1 cellular context compared by ENCODE assay signal in the genomic region with DNA sequence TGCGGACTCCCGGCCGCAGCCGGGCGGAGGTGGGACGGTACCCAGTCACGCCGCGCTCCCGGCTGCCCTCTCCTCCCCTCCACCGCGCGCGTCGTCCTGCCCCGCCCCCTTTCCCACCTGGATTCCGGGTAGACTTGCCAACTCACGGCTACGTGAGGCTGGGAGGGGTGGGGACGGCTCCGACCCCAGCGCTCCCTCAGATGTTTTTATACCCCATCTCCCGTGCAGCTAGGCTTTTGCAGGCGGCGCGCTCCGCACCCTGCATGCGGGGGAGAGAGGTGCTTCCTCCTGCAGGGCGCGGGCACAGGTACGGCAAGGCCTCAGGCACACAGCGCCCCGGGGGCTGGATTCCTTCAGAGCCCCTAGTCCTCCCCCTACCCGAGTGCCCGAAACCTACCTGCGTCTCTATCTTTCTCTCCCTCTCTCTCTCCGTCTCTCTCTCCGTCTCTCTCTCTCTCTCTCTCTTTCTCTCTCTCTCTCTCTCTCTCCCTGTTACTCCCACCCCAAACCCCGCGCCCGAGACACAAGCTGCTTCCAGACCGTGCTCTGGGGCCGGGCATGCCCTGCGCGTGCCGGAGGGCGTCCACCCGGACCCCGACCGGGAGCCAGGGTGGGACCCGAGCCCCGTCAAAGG.
TF ChIP-seq lines count a peak whose summit lies in the region.

No MANE protein-coding gene starts in this region.

TF ChIP-seq in HepG2, 621 proteins besides CTCF, POLR2A, EP300 and RAD21 (continued from another document and continues in another):
- TF ChIP-seq, protein P1, sequence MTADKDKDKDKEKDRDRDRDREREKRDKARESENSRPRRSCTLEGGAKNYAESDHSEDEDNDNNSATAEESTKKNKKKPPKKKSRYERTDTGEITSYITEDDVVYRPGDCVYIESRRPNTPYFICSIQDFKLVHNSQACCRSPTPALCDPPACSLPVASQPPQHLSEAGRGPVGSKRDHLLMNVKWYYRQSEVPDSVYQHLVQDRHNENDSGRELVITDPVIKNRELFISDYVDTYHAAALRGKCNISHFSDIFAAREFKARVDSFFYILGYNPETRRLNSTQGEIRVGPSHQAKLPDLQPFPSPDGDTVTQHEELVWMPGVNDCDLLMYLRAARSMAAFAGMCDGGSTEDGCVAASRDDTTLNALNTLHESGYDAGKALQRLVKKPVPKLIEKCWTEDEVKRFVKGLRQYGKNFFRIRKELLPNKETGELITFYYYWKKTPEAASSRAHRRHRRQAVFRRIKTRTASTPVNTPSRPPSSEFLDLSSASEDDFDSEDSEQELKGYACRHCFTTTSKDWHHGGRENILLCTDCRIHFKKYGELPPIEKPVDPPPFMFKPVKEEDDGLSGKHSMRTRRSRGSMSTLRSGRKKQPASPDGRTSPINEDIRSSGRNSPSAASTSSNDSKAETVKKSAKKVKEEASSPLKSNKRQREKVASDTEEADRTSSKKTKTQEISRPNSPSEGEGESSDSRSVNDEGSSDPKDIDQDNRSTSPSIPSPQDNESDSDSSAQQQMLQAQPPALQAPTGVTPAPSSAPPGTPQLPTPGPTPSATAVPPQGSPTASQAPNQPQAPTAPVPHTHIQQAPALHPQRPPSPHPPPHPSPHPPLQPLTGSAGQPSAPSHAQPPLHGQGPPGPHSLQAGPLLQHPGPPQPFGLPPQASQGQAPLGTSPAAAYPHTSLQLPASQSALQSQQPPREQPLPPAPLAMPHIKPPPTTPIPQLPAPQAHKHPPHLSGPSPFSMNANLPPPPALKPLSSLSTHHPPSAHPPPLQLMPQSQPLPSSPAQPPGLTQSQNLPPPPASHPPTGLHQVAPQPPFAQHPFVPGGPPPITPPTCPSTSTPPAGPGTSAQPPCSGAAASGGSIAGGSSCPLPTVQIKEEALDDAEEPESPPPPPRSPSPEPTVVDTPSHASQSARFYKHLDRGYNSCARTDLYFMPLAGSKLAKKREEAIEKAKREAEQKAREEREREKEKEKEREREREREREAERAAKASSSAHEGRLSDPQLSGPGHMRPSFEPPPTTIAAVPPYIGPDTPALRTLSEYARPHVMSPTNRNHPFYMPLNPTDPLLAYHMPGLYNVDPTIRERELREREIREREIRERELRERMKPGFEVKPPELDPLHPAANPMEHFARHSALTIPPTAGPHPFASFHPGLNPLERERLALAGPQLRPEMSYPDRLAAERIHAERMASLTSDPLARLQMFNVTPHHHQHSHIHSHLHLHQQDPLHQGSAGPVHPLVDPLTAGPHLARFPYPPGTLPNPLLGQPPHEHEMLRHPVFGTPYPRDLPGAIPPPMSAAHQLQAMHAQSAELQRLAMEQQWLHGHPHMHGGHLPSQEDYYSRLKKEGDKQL (CRISPR knock-in tag; IDR thresholded peaks at IDR 0.05; ENCODE audit: low read depth), result 0 out of 2 replicates have a peak, but pooled peaks have one; percentile 32
- TF ChIP-seq, protein P2, sequence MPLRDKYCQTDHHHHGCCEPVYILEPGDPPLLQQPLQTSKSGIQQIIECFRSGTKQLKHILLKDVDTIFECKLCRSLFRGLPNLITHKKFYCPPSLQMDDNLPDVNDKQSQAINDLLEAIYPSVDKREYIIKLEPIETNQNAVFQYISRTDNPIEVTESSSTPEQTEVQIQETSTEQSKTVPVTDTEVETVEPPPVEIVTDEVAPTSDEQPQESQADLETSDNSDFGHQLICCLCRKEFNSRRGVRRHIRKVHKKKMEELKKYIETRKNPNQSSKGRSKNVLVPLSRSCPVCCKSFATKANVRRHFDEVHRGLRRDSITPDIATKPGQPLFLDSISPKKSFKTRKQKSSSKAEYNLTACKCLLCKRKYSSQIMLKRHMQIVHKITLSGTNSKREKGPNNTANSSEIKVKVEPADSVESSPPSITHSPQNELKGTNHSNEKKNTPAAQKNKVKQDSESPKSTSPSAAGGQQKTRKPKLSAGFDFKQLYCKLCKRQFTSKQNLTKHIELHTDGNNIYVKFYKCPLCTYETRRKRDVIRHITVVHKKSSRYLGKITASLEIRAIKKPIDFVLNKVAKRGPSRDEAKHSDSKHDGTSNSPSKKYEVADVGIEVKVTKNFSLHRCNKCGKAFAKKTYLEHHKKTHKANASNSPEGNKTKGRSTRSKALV (CRISPR knock-in tag; IDR thresholded peaks at IDR 0.05), result no peak
- TF ChIP-seq TCF7 (IDR thresholded peaks at IDR 0.05; ENCODE audit: low read depth) (no peak), FOXA3 (CRISPR knock-in tag; IDR thresholded peaks at IDR 0.05) (peak; percentile 34; the same call in 1 of the 2 replicates), ZNF589 (CRISPR knock-in tag; conservative IDR thresholded peaks at IDR 0.05) (no peak), CBX5 (CRISPR knock-in tag; IDR thresholded peaks at IDR 0.05; ENCODE audit: borderline replicate concordance) (no peak), KLF9 (CRISPR knock-in tag; IDR thresholded peaks at IDR 0.05; ENCODE audit: low read depth) (no peak), ATM (IDR thresholded peaks at IDR 0.05; ENCODE audit: borderline replicate concordance) (no peak), ZNF549 (CRISPR knock-in tag; IDR thresholded peaks at IDR 0.05) (no peak), ZNF598 (CRISPR knock-in tag; IDR thresholded peaks at IDR 0.05; ENCODE audit: borderline replicate concordance) (no peak), ZSCAN31 (CRISPR knock-in tag; IDR thresholded peaks at IDR 0.05; ENCODE audit: low read depth) (no peak; the same call in 1 of the 2 replicates), ZNF546 (CRISPR knock-in tag; conservative IDR thresholded peaks at IDR 0.05) (no peak), ZNF607 (CRISPR knock-in tag; IDR thresholded peaks at IDR 0.05; ENCODE audit: borderline replicate concordance) (no peak), FOSL1 (CRISPR knock-in tag; IDR thresholded peaks at IDR 0.05; ENCODE audit: borderline replicate concordance) (no peak), CENPX (CRISPR knock-in tag; IDR thresholded peaks at IDR 0.05) (no peak), POGZ (CRISPR knock-in tag; IDR thresholded peaks at IDR 0.05) (no peak), PCBP2 (optimal IDR thresholded peaks at IDR 0.05; ENCODE audit: low read depth, low read length, poor library complexity, severe bottlenecking) (no peak), ZNF782 (CRISPR knock-in tag; IDR thresholded peaks at IDR 0.05; ENCODE audit: borderline replicate concordance) (0 out of 2 replicates have a peak, but pooled peaks have one; percentile 50), ATF7-NPFF (CRISPR knock-in tag; IDR thresholded peaks at IDR 0.05; ENCODE audit: low read depth) (peak; percentile 41; the same call in 1 of the 2 replicates), ZNF333 (CRISPR knock-in tag; IDR thresholded peaks at IDR 0.05; ENCODE audit: borderline replicate concordance) (no peak), NFKB2 (CRISPR knock-in tag; IDR thresholded peaks at IDR 0.05; ENCODE audit: borderline replicate concordance) (no peak), ZNF251 (CRISPR knock-in tag; IDR thresholded peaks at IDR 0.05) (no peak), ZNF451 (CRISPR knock-in tag; IDR thresholded peaks at IDR 0.05) (0 out of 2 replicates have a peak, but pooled peaks have one; percentile 4), NFYB (CRISPR knock-in tag; IDR thresholded peaks at IDR 0.05) (no peak), RFXANK (CRISPR knock-in tag; IDR thresholded peaks at IDR 0.05) (no peak), MED8 (CRISPR knock-in tag; IDR thresholded peaks at IDR 0.05; ENCODE audit: insufficient replicate concordance) (no peak), ZBTB38 (CRISPR knock-in tag; IDR thresholded peaks at IDR 0.05) (no peak), POLR2AphosphoS5 (IDR thresholded peaks at IDR 0.05; ENCODE audit: low read depth, low read length) (peak; percentile 79), DPF2 (CRISPR knock-in tag; IDR thresholded peaks at IDR 0.05; ENCODE audit: borderline replicate concordance, low read depth) (no peak), ATF7 (IDR thresholded peaks at IDR 0.05) (no peak), ATF7 (CRISPR knock-in tag; IDR thresholded peaks at IDR 0.05) (0 out of 2 replicates have a peak, but pooled peaks have one; percentile 19), EEA1 (CRISPR knock-in tag; IDR thresholded peaks at IDR 0.05; ENCODE audit: borderline replicate concordance) (no peak), ZEB1 (IDR thresholded peaks at IDR 0.05; ENCODE audit: insufficient replicate concordance, low read depth) (peak; percentile 82), SOX13 (IDR thresholded peaks at IDR 0.05) (no peak), SOX13 (CRISPR knock-in tag; conservative IDR thresholded peaks at IDR 0.05 in 1 of 2, IDR thresholded peaks at IDR 0.05 in 1 of 2) (0 out of 4 replicates have a peak, but pooled peaks of 1 of the 2 experiments have one; percentile 35), KDM4B (CRISPR knock-in tag; IDR thresholded peaks at IDR 0.05) (no peak)
- TF ChIP-seq, protein P3, sequence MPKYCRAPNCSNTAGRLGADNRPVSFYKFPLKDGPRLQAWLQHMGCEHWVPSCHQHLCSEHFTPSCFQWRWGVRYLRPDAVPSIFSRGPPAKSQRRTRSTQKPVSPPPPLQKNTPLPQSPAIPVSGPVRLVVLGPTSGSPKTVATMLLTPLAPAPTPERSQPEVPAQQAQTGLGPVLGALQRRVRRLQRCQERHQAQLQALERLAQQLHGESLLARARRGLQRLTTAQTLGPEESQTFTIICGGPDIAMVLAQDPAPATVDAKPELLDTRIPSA (CRISPR knock-in tag; IDR thresholded peaks at IDR 0.05; ENCODE audit: borderline replicate concordance), result no peak
- TF ChIP-seq, protein P4, sequence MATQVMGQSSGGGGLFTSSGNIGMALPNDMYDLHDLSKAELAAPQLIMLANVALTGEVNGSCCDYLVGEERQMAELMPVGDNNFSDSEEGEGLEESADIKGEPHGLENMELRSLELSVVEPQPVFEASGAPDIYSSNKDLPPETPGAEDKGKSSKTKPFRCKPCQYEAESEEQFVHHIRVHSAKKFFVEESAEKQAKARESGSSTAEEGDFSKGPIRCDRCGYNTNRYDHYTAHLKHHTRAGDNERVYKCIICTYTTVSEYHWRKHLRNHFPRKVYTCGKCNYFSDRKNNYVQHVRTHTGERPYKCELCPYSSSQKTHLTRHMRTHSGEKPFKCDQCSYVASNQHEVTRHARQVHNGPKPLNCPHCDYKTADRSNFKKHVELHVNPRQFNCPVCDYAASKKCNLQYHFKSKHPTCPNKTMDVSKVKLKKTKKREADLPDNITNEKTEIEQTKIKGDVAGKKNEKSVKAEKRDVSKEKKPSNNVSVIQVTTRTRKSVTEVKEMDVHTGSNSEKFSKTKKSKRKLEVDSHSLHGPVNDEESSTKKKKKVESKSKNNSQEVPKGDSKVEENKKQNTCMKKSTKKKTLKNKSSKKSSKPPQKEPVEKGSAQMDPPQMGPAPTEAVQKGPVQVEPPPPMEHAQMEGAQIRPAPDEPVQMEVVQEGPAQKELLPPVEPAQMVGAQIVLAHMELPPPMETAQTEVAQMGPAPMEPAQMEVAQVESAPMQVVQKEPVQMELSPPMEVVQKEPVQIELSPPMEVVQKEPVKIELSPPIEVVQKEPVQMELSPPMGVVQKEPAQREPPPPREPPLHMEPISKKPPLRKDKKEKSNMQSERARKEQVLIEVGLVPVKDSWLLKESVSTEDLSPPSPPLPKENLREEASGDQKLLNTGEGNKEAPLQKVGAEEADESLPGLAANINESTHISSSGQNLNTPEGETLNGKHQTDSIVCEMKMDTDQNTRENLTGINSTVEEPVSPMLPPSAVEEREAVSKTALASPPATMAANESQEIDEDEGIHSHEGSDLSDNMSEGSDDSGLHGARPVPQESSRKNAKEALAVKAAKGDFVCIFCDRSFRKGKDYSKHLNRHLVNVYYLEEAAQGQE (IDR thresholded peaks at IDR 0.05; ENCODE audit: borderline replicate concordance in 1 of 2, low read depth in 1 of 2, low read length in 2 of 2), result no peak
- TF ChIP-seq, protein P5, sequence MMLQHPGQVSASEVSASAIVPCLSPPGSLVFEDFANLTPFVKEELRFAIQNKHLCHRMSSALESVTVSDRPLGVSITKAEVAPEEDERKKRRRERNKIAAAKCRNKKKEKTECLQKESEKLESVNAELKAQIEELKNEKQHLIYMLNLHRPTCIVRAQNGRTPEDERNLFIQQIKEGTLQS (CRISPR knock-in tag; IDR thresholded peaks at IDR 0.05), result no peak
- TF ChIP-seq, protein P6, sequence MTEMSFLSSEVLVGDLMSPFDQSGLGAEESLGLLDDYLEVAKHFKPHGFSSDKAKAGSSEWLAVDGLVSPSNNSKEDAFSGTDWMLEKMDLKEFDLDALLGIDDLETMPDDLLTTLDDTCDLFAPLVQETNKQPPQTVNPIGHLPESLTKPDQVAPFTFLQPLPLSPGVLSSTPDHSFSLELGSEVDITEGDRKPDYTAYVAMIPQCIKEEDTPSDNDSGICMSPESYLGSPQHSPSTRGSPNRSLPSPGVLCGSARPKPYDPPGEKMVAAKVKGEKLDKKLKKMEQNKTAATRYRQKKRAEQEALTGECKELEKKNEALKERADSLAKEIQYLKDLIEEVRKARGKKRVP (CRISPR knock-in tag; IDR thresholded peaks at IDR 0.05), result no peak
- TF ChIP-seq, protein P7, sequence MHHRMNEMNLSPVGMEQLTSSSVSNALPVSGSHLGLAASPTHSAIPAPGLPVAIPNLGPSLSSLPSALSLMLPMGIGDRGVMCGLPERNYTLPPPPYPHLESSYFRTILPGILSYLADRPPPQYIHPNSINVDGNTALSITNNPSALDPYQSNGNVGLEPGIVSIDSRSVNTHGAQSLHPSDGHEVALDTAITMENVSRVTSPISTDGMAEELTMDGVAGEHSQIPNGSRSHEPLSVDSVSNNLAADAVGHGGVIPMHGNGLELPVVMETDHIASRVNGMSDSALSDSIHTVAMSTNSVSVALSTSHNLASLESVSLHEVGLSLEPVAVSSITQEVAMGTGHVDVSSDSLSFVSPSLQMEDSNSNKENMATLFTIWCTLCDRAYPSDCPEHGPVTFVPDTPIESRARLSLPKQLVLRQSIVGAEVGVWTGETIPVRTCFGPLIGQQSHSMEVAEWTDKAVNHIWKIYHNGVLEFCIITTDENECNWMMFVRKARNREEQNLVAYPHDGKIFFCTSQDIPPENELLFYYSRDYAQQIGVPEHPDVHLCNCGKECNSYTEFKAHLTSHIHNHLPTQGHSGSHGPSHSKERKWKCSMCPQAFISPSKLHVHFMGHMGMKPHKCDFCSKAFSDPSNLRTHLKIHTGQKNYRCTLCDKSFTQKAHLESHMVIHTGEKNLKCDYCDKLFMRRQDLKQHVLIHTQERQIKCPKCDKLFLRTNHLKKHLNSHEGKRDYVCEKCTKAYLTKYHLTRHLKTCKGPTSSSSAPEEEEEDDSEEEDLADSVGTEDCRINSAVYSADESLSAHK (CRISPR knock-in tag; IDR thresholded peaks at IDR 0.05; ENCODE audit: borderline replicate concordance), result no peak
- TF ChIP-seq, protein P8, sequence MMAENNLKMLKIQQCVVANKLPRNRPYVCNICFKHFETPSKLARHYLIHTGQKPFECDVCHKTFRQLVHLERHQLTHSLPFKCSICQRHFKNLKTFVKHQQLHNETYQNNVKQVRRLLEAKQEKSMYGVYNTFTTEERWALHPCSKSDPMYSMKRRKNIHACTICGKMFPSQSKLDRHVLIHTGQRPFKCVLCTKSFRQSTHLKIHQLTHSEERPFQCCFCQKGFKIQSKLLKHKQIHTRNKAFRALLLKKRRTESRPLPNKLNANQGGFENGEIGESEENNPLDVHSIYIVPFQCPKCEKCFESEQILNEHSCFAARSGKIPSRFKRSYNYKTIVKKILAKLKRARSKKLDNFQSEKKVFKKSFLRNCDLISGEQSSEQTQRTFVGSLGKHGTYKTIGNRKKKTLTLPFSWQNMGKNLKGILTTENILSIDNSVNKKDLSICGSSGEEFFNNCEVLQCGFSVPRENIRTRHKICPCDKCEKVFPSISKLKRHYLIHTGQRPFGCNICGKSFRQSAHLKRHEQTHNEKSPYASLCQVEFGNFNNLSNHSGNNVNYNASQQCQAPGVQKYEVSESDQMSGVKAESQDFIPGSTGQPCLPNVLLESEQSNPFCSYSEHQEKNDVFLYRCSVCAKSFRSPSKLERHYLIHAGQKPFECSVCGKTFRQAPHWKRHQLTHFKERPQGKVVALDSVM (CRISPR knock-in tag; IDR thresholded peaks at IDR 0.05), result peak; percentile 11; the same call in 1 of the 2 replicates
